2 cellular contexts compared by ENCODE assay signal in the genomic region with DNA sequence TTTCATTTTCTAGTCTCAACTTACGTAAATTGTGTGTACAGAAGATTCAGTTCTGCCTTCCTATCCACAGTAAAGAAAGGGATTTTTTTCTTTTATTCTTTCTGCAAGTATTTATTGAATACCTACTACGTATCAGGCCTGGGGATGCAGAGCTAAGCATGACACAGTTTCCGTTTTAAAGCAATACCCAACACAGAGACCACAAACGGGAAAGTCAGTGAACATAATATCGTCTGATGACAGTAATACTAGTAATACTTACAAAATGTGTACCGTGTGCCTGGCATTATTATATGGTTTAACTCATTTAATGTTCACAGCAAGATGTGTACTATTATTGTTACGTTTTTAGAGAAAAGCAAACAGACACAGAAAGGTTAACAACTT.
TF ChIP-seq lines count a peak whose summit lies in the region.

No MANE protein-coding gene starts in this region.

TF ChIP-seq in HCT116, 20 proteins besides CTCF, POLR2A, EP300 and RAD21 (continued from another document):
- TF ChIP-seq, protein P1, sequence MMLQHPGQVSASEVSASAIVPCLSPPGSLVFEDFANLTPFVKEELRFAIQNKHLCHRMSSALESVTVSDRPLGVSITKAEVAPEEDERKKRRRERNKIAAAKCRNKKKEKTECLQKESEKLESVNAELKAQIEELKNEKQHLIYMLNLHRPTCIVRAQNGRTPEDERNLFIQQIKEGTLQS (IDR thresholded peaks at IDR 0.05): no peak
- TF ChIP-seq YY1 (IDR thresholded peaks at IDR 0.05; ENCODE audit: extremely low read depth, insufficient replicate concordance, low read depth, low read length) (no peak), SIN3A (IDR thresholded peaks at IDR 0.05; ENCODE audit: low read depth) (no peak), ZNF274 (IDR thresholded peaks at IDR 0.05; ENCODE audit: low read depth, low read length) (no peak), ZFX (IDR thresholded peaks at IDR 0.05) (no peak), SRF (IDR thresholded peaks at IDR 0.05; ENCODE audit: low read depth) (no peak), SP1 (IDR thresholded peaks at IDR 0.05; ENCODE audit: low read depth) (no peak)
- TF ChIP-seq, protein P2, sequence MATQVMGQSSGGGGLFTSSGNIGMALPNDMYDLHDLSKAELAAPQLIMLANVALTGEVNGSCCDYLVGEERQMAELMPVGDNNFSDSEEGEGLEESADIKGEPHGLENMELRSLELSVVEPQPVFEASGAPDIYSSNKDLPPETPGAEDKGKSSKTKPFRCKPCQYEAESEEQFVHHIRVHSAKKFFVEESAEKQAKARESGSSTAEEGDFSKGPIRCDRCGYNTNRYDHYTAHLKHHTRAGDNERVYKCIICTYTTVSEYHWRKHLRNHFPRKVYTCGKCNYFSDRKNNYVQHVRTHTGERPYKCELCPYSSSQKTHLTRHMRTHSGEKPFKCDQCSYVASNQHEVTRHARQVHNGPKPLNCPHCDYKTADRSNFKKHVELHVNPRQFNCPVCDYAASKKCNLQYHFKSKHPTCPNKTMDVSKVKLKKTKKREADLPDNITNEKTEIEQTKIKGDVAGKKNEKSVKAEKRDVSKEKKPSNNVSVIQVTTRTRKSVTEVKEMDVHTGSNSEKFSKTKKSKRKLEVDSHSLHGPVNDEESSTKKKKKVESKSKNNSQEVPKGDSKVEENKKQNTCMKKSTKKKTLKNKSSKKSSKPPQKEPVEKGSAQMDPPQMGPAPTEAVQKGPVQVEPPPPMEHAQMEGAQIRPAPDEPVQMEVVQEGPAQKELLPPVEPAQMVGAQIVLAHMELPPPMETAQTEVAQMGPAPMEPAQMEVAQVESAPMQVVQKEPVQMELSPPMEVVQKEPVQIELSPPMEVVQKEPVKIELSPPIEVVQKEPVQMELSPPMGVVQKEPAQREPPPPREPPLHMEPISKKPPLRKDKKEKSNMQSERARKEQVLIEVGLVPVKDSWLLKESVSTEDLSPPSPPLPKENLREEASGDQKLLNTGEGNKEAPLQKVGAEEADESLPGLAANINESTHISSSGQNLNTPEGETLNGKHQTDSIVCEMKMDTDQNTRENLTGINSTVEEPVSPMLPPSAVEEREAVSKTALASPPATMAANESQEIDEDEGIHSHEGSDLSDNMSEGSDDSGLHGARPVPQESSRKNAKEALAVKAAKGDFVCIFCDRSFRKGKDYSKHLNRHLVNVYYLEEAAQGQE (IDR thresholded peaks at IDR 0.05; ENCODE audit: low read depth): no peak
- TF ChIP-seq, protein P3, sequence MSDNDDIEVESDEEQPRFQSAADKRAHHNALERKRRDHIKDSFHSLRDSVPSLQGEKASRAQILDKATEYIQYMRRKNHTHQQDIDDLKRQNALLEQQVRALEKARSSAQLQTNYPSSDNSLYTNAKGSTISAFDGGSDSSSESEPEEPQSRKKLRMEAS (IDR thresholded peaks at IDR 0.05): no peak

TF ChIP-seq in GM12878, 131 proteins besides CTCF, POLR2A, EP300 and RAD21 (continued from another document):
- no peak for TF ChIP-seq FOXK2 (IDR thresholded peaks at IDR 0.05)
- TF ChIP-seq, protein P4, sequence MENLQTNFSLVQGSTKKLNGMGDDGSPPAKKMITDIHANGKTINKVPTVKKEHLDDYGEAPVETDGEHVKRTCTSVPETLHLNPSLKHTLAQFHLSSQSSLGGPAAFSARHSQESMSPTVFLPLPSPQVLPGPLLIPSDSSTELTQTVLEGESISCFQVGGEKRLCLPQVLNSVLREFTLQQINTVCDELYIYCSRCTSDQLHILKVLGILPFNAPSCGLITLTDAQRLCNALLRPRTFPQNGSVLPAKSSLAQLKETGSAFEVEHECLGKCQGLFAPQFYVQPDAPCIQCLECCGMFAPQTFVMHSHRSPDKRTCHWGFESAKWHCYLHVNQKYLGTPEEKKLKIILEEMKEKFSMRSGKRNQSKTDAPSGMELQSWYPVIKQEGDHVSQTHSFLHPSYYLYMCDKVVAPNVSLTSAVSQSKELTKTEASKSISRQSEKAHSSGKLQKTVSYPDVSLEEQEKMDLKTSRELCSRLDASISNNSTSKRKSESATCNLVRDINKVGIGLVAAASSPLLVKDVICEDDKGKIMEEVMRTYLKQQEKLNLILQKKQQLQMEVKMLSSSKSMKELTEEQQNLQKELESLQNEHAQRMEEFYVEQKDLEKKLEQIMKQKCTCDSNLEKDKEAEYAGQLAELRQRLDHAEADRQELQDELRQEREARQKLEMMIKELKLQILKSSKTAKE (IDR thresholded peaks at IDR 0.05; ENCODE audit: low read depth, poor library complexity, severe bottlenecking): no peak
- no peak for TF ChIP-seq CBFB (IDR thresholded peaks at IDR 0.05; ENCODE audit: low read depth)
- no peak for TF ChIP-seq JUND (IDR thresholded peaks at IDR 0.05; ENCODE audit: low read depth, low read length)
- TF ChIP-seq, protein P2 (IDR thresholded peaks at IDR 0.05; ENCODE audit: low read depth, low read length): no peak
TF ChIP-seq in GM12878: peak in this region for 0.
